Comparison of ENCODE assay signal across 24 cellular contexts in the genomic region with DNA sequence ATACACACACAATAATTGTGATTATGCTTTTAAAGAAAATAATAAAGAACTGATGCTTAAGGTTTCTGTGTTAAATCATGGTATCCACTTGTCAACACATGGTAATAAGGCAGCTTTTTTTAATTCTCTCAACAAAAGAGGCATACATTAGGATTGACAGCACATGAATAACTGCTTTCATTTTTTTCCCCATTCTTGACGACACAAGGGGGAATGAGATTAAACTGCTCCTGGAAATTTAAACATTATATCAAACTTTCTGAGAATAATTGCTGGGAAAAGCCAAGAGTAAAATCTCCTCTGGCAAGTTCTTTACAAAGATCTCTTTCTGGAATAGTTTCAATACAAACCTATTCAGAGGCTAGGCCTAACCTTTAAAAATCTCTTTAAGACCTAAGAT.
"Had no signal": no experiment of that assay in that cellular context is flagged by ENCODE, and none has a peak within 500 bp of the region (broad histone marks: within the 10 kb centered on the region; RNA-seq: fewer than 3 reads in every experiment).

No MANE protein-coding gene starts in this region.

- ATAC-seq: activated CD4-positive, alpha-beta T cell treated with anti-CD3 and anti-CD28 coated beads for 36 hours; activated naive CD8-positive, alpha-beta T cell treated with anti-CD3 and anti-CD28 coated beads, Interleukin-2, amount 50 U/mL, for 24 hours; body of pancreas; esophagus mucosa; gastrocnemius medialis; heart right ventricle had no signal

- H3K4me3 ChIP-seq: adrenal gland, body of pancreas, gastrocnemius medialis, heart right ventricle, hepatocyte had no signal

- H3K9me3 ChIP-seq: adrenal gland, body of pancreas, gastrocnemius medialis, heart right ventricle had no signal

- H2AFZ ChIP-seq: hepatocyte had no signal

- H3K4me1 ChIP-seq: adrenal gland, body of pancreas had no signal

- H3K79me2 ChIP-seq: hepatocyte had no signal

- H3K36me3 ChIP-seq: adrenal gland, gastrocnemius medialis had no signal

- DNase-seq: activated CD4-positive, alpha-beta memory T cell treated with anti-CD3 and anti-CD28 coated beads for 36 hours; activated CD4-positive, alpha-beta T cell treated with anti-CD3 and anti-CD28 coated beads for 36 hours; activated CD4-positive, alpha-beta T cell treated with anti-CD3 and anti-CD28 coated beads, Interleukin-2, amount 10 ng/mL, durations not matched to agents 24 days and 14 days; activated CD4-positive, CD25-positive, alpha-beta regulatory T cell; activated CD4-positive, CD25-positive, alpha-beta regulatory T cell treated with anti-CD3 and anti-CD28 coated beads, Interleukin-2, amount 50 U/mL, for 72 hours; activated CD8-positive, alpha-beta memory T cell treated with anti-CD3 and anti-CD28 coated beads, Interleukin-2, amount 50 U/mL, for 48 hours; activated effector memory CD4-positive, alpha-beta T cell treated with anti-CD3 and anti-CD28 coated beads, Interleukin-2, amount 50 U/mL, for 16 hours; activated naive CD4-positive, alpha-beta T cell treated with anti-CD3 and anti-CD28 coated beads for 36 hours; activated naive CD8-positive, alpha-beta T cell treated with anti-CD3 and anti-CD28 coated beads for 36 hours; activated naive CD8-positive, alpha-beta T cell treated with anti-CD3 and anti-CD28 coated beads, Interleukin-2, amount 50 U/mL, for 24 hours; activated T-cell treated with anti-CD3 and anti-CD28 coated beads for 4 hours; activated T-cell treated with anti-CD3 and anti-CD28 coated beads, Interleukin-2, amount 50 U/mL, for 24 hours; adrenal gland; amygdala; aorta; body of pancreas; caudate nucleus; effector CD8-positive, alpha-beta T cell; foreskin fibroblast; gastrocnemius medialis; heart right ventricle; T-helper 2 cell had no signal

- H3K27ac ChIP-seq: adrenal gland, body of pancreas, gastrocnemius medialis, heart right ventricle, hepatocyte had no signal

- H3K4me2 ChIP-seq: hepatocyte had no signal

- H3K27me3 ChIP-seq: adrenal gland, body of pancreas, gastrocnemius medialis, heart right ventricle, hepatocyte had no signal
